1 cellular context compared by ENCODE assay signal in genomic region chr1:119140177-119141019, GRCh38.
TF ChIP-seq lines count a peak whose summit lies in the region.

Gene WARS2, minus strand, starts transcription at chr1:119140653. Its CDS starts 9 bp downstream, at chr1:119140644.

TF ChIP-seq in HepG2, 621 proteins besides CTCF, POLR2A, EP300 and RAD21 (continued from another document):
- no peak for TF ChIP-seq HDAC2 (CRISPR knock-in tag; IDR thresholded peaks at IDR 0.05)
- no peak for TF ChIP-seq ZNF18 (CRISPR knock-in tag; IDR thresholded peaks at IDR 0.05; ENCODE audit: insufficient replicate concordance)
- peak; percentile 72; the same call in 1 of the 2 replicates for TF ChIP-seq ZNF451 (CRISPR knock-in tag; IDR thresholded peaks at IDR 0.05)
- peak; percentile 93 for TF ChIP-seq ZNF670 (CRISPR knock-in tag; IDR thresholded peaks at IDR 0.05; ENCODE audit: borderline replicate concordance)
- TF ChIP-seq ZNF672 (CRISPR knock-in tag; IDR thresholded peaks at IDR 0.05): 0 out of 2 replicates have a peak, but pooled peaks have one; percentile 19
- TF ChIP-seq NFKBIZ (CRISPR knock-in tag; IDR thresholded peaks at IDR 0.05): no peak
- TF ChIP-seq MXI1 (IDR thresholded peaks at IDR 0.05; ENCODE audit: borderline replicate concordance, low read depth, low read length): peak; percentile 55
- TF ChIP-seq, protein P1, sequence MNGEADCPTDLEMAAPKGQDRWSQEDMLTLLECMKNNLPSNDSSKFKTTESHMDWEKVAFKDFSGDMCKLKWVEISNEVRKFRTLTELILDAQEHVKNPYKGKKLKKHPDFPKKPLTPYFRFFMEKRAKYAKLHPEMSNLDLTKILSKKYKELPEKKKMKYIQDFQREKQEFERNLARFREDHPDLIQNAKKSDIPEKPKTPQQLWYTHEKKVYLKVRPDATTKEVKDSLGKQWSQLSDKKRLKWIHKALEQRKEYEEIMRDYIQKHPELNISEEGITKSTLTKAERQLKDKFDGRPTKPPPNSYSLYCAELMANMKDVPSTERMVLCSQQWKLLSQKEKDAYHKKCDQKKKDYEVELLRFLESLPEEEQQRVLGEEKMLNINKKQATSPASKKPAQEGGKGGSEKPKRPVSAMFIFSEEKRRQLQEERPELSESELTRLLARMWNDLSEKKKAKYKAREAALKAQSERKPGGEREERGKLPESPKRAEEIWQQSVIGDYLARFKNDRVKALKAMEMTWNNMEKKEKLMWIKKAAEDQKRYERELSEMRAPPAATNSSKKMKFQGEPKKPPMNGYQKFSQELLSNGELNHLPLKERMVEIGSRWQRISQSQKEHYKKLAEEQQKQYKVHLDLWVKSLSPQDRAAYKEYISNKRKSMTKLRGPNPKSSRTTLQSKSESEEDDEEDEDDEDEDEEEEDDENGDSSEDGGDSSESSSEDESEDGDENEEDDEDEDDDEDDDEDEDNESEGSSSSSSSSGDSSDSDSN (CRISPR knock-in tag; IDR thresholded peaks at IDR 0.05): peak; percentile 51; the same call in 1 of the 2 replicates
- peak; percentile 86 for TF ChIP-seq ZNF816 (CRISPR knock-in tag; IDR thresholded peaks at IDR 0.05; ENCODE audit: borderline replicate concordance)
- peak; percentile 48; the same call in 1 of the 2 replicates for TF ChIP-seq ZBTB2 (CRISPR knock-in tag; IDR thresholded peaks at IDR 0.05; ENCODE audit: low read depth)
- TF ChIP-seq NFYB (CRISPR knock-in tag; IDR thresholded peaks at IDR 0.05): peak; percentile 77
- TF ChIP-seq ZNF567 (CRISPR knock-in tag; IDR thresholded peaks at IDR 0.05; ENCODE audit: borderline replicate concordance): no peak
- TF ChIP-seq SAP130 (CRISPR knock-in tag; IDR thresholded peaks at IDR 0.05; ENCODE audit: low read depth): peak; percentile 82
- TF ChIP-seq ATF7 (IDR thresholded peaks at IDR 0.05): no peak; the same call in none of the 2 replicates
- peak; percentile 86 for TF ChIP-seq ATF7 (CRISPR knock-in tag; IDR thresholded peaks at IDR 0.05)
- peak; percentile 74 for TF ChIP-seq POGZ (CRISPR knock-in tag; IDR thresholded peaks at IDR 0.05)
- TF ChIP-seq ZNF513 (CRISPR knock-in tag; conservative IDR thresholded peaks at IDR 0.05): no peak
- TF ChIP-seq, protein P2, sequence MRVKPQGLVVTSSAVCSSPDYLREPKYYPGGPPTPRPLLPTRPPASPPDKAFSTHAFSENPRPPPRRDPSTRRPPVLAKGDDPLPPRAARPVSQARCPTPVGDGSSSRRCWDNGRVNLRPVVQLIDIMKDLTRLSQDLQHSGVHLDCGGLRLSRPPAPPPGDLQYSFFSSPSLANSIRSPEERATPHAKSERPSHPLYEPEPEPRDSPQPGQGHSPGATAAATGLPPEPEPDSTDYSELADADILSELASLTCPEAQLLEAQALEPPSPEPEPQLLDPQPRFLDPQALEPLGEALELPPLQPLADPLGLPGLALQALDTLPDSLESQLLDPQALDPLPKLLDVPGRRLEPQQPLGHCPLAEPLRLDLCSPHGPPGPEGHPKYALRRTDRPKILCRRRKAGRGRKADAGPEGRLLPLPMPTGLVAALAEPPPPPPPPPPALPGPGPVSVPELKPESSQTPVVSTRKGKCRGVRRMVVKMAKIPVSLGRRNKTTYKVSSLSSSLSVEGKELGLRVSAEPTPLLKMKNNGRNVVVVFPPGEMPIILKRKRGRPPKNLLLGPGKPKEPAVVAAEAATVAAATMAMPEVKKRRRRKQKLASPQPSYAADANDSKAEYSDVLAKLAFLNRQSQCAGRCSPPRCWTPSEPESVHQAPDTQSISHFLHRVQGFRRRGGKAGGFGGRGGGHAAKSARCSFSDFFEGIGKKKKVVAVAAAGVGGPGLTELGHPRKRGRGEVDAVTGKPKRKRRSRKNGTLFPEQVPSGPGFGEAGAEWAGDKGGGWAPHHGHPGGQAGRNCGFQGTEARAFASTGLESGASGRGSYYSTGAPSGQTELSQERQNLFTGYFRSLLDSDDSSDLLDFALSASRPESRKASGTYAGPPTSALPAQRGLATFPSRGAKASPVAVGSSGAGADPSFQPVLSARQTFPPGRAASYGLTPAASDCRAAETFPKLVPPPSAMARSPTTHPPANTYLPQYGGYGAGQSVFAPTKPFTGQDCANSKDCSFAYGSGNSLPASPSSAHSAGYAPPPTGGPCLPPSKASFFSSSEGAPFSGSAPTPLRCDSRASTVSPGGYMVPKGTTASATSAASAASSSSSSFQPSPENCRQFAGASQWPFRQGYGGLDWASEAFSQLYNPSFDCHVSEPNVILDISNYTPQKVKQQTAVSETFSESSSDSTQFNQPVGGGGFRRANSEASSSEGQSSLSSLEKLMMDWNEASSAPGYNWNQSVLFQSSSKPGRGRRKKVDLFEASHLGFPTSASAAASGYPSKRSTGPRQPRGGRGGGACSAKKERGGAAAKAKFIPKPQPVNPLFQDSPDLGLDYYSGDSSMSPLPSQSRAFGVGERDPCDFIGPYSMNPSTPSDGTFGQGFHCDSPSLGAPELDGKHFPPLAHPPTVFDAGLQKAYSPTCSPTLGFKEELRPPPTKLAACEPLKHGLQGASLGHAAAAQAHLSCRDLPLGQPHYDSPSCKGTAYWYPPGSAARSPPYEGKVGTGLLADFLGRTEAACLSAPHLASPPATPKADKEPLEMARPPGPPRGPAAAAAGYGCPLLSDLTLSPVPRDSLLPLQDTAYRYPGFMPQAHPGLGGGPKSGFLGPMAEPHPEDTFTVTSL (CRISPR knock-in tag; IDR thresholded peaks at IDR 0.05; ENCODE audit: borderline replicate concordance): peak; percentile 64; the same call in 1 of the 2 replicates
- TF ChIP-seq PPARG (CRISPR knock-in tag; conservative IDR thresholded peaks at IDR 0.05): no peak
- TF ChIP-seq PRDM15 (CRISPR knock-in tag; IDR thresholded peaks at IDR 0.05): no peak
- TF ChIP-seq ZFX (CRISPR knock-in tag; IDR thresholded peaks at IDR 0.05; ENCODE audit: low read depth): peak; percentile 71
- TF ChIP-seq, protein P3, sequence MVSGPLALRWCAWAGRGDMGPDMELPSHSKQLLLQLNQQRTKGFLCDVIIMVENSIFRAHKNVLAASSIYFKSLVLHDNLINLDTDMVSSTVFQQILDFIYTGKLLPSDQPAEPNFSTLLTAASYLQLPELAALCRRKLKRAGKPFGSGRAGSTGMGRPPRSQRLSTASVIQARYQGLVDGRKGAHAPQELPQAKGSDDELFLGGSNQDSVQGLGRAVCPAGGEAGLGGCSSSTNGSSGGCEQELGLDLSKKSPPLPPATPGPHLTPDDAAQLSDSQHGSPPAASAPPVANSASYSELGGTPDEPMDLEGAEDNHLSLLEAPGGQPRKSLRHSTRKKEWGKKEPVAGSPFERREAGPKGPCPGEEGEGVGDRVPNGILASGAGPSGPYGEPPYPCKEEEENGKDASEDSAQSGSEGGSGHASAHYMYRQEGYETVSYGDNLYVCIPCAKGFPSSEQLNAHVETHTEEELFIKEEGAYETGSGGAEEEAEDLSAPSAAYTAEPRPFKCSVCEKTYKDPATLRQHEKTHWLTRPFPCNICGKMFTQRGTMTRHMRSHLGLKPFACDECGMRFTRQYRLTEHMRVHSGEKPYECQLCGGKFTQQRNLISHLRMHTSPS (CRISPR knock-in tag; IDR thresholded peaks at IDR 0.05; ENCODE audit: low read depth): no peak
- peak; percentile 11; the same call in 1 of the 2 replicates for TF ChIP-seq BCL6 (CRISPR knock-in tag; IDR thresholded peaks at IDR 0.05)
- no peak; the same call in 1 of the 2 replicates for TF ChIP-seq ESRRA (CRISPR knock-in tag; IDR thresholded peaks at IDR 0.05; ENCODE audit: low read depth)
- TF ChIP-seq ZNF230 (CRISPR knock-in tag; IDR thresholded peaks at IDR 0.05): peak; percentile 81; the same call in 1 of the 2 replicates
- TF ChIP-seq HINFP (CRISPR knock-in tag; IDR thresholded peaks at IDR 0.05; ENCODE audit: low read depth): peak; percentile 76; the same call in 1 of the 2 replicates
- no peak for TF ChIP-seq GTF3A (CRISPR knock-in tag; conservative IDR thresholded peaks at IDR 0.05)
- TF ChIP-seq SP1 (IDR thresholded peaks at IDR 0.05): no peak
- TF ChIP-seq SP1 (CRISPR knock-in tag; IDR thresholded peaks at IDR 0.05): peak; percentile 67; the same call in 1 of the 2 replicates
TF ChIP-seq in HepG2: peak in this region for 159.
